ENCODE assay signal across 10 cellular contexts in the genomic region with DNA sequence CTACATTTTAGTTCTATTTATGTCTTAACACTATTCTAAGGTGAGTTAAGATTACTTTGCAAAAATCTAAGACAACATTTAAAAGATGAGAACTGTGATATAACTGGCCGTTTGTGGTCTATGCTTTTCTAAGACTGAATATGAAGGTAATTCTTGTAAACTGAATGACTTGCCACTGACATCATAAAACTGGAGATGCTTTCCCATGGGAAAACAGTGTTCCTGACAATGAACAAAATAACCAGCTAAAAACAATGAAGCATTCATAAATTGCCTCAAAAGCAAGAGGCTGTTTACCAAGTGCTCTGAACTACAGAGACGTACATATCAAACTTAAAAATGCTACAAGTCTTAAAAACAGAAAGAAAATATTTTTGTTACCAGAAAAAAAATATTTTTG. TPM values are rescaled to one million over a fixed set of nuclear protein-coding genes. Genes with fewer than 3 reads are reported as not detected.
DNase-seq lines count a peak whose midpoint lies in the region; ATAC-seq and TF ChIP-seq lines count a peak whose summit lies in the region.
"Had no signal": no experiment of that assay in that cellular context is flagged by ENCODE, and none has a peak within 500 bp of the region (broad histone marks: within the 10 kb centered on the region; RNA-seq: fewer than 3 reads in every experiment).

No MANE protein-coding gene starts in this region.

- no peaks in the 10 kb centered on the region for H3K9me2 ChIP-seq in OCI-LY7 (ENCODE audit: insufficient read depth, low read length)

- intact Hi-C loops in OCI-LY7 (cut with micrococcal nuclease; ENCODE audit: unreplicated experiment) (no loop called here), posterior cingulate gyrus (cut with DNase I) (loop anchor here (5.0 kb wide), 1 partner anchor 51 kb away; no protein-coding TSS in a partner anchor)

- H3K36me3 ChIP-seq in mesenchymal stem cell (ENCODE audit: control insufficient read depth in 1 of 2, insufficient read depth in 2 of 2, low read depth in 1 of 2, low read length in 2 of 2), result peaks cover 4 to 22% of the 10 kb centered on the region in 2 experiments
- H3K36me3 ChIP-seq in OCI-LY7 (ENCODE audit: insufficient read depth, low read length), result no peaks in the 10 kb centered on the region

- no peak overlapping the region for H2BK12ac ChIP-seq in mesenchymal stem cell (ENCODE audit: low read length in 2 of 2)

- no peak overlapping the region for H3K4ac ChIP-seq in mesenchymal stem cell (ENCODE audit: low read depth in 1 of 2, low read length in 2 of 2)

- no peak overlapping the region for H3K18ac ChIP-seq in mesenchymal stem cell (ENCODE audit: low read depth in 1 of 2, low read length in 2 of 2)

- no peak overlapping the region for H2BK120ac ChIP-seq in mesenchymal stem cell (ENCODE audit: low read depth, low read length)

- TF ChIP-seq CTCF in OCI-LY7 (conservative IDR thresholded peaks at IDR 0.05; ENCODE audit: low read length), result no peak

- no peak overlapping the region for H4K91ac ChIP-seq in mesenchymal stem cell (ENCODE audit: low read length)

- H3K79me2 ChIP-seq in OCI-LY7 (ENCODE audit: insufficient read depth, low read depth, low read length), result no peaks in the 10 kb centered on the region

- H3K9ac ChIP-seq in mesenchymal stem cell (ENCODE audit: low read length), result peak overlapping the region; percentile 82

- H4K8ac ChIP-seq in mesenchymal stem cell (ENCODE audit: low read length), result no peak overlapping the region

- H4K20me1 ChIP-seq in OCI-LY7 (ENCODE audit: insufficient read depth, low read length), result no peaks in the 10 kb centered on the region

- no peak overlapping the region for H3K23ac ChIP-seq in mesenchymal stem cell (ENCODE audit: low read length in 2 of 2)

- H3K9me3 ChIP-seq in mesenchymal stem cell (ENCODE audit: control insufficient read depth, low read length), result no peaks in the 10 kb centered on the region
- H3K9me3 ChIP-seq in OCI-LY7 (ENCODE audit: low read length), result no peaks in the 10 kb centered on the region

- H2AK5ac ChIP-seq in mesenchymal stem cell (ENCODE audit: low read length, severe bottlenecking), result no peak overlapping the region

- POLR2A ChIA-PET in OCI-LY7 (lab: Charles Lee), result no interaction called here

- CTCF ChIA-PET in OCI-LY7 (lab: Charles Lee; ENCODE audit: unreplicated experiment), result no interaction called here

- H3K27ac ChIP-seq in mesenchymal stem cell (ENCODE audit: low read length, poor library complexity, severe bottlenecking) (no peak overlapping the region), OCI-LY7 (ENCODE audit: low read depth, low read length, poor library complexity, severe bottlenecking) (no peak overlapping the region)

- no peak overlapping the region for H2BK5ac ChIP-seq in mesenchymal stem cell (ENCODE audit: low read depth, low read length, poor library complexity, severe bottlenecking)

- H2BK15ac ChIP-seq in mesenchymal stem cell (ENCODE audit: low read depth, poor library complexity, severe bottlenecking), result no peak overlapping the region

- peak; percentile 58 for DNase-seq in A172 (ENCODE audit: low spot score)
- DNase-seq in NCI-H1048 (lab: John Stamatoyannopoulos, UW), result peak; percentile 41
- DNase-seq in dermis blood vessel endothelial cell, result peak; percentile 82
- DNase-seq in mesenchymal stem cell, result peak; percentile 68
- DNase-seq in COR-L47 (lab: John Stamatoyannopoulos, UW), result no peak
- DNase-seq in OCI-LY7 (ENCODE audit: low spot score), result no peak
- DNase-seq in posterior cingulate gyrus, result no peak
- DNase-seq: activated gamma-delta T cell, T-helper 17 cell had no signal

- no peak for ATAC-seq in GM21423 (IDR thresholded peaks at IDR 0.05; ENCODE audit: unreplicated experiment)
- ATAC-seq: T-helper 17 cell had no signal

- no peak overlapping the region for H2AFZ ChIP-seq in mesenchymal stem cell (ENCODE audit: low read depth, low read length)
- no peak overlapping the region for H2AFZ ChIP-seq in OCI-LY7 (ENCODE audit: low read length)

- H3K27me3 ChIP-seq in mesenchymal stem cell (ENCODE audit: control insufficient read depth in 1 of 2, insufficient read depth in 1 of 2, low read length in 2 of 2), result no peaks in the 10 kb centered on the region

- H3K4me1 ChIP-seq in mesenchymal stem cell (ENCODE audit: control insufficient read depth, insufficient read depth, low read depth, low read length), result peaks cover 4% of the 10 kb centered on the region
- no peaks in the 10 kb centered on the region for H3K4me1 ChIP-seq in OCI-LY7 (ENCODE audit: insufficient read depth, low read length, poor library complexity, severe bottlenecking)

- H3K4me2 ChIP-seq in mesenchymal stem cell (ENCODE audit: low read length, poor library complexity, severe bottlenecking) (no peak overlapping the region), OCI-LY7 (ENCODE audit: low read length) (no peak overlapping the region)

- H3K79me1 ChIP-seq in mesenchymal stem cell (replicated peaks; ENCODE audit: low read length, poor library complexity, severe bottlenecking), result peaks cover 12% of the 10 kb centered on the region

- BruUV-seq in OCI-LY7 (replicated peaks; lab: Mats Ljungman, UMichigan), result no TSS peak

- H3K4me3 ChIP-seq in mesenchymal stem cell (ENCODE audit: insufficient read depth in 1 of 2, low read depth in 1 of 2, low read length in 2 of 2) (peak overlapping the region in 1 of 2 experiments; percentile 40), OCI-LY7 (ENCODE audit: low read depth, low read length, poor library complexity, severe bottlenecking) (no peak overlapping the region)

- no CpG with 5 or more reads among the region's 2 CpGs for WGBS in mesenchymal stem cell

- H3K14ac ChIP-seq in mesenchymal stem cell (ENCODE audit: low read length in 2 of 2), result no peak overlapping the region

RNA-seq across cellular contexts. Expression of a gene that starts 54.7 kb away (rescaled TPM):
- 337 and 367 TPM in 2 replicates for total RNA-seq in A172 (2014; rRNA removed; shearing (Covaris generic))
- total RNA-seq in dermis blood vessel endothelial cell (1,370 and 1,419 TPM in 2 replicates), OCI-LY7 (2022) (0.55 TPM in 1 of 2 replicates, not detected in the other)
- polyA plus RNA-seq in mesenchymal stem cell (2013, experiment 1 of 2), result 698 TPM
- 694 TPM for polyA plus RNA-seq in mesenchymal stem cell (2013, experiment 2 of 2)
- not detected in 2 replicates for total RNA-seq in OCI-LY7 (2014; rRNA removed; shearing (Covaris generic))

Comparison
In these comparisons a context has a peak if more than half of its experiments do, and no peak if none do; other contexts are left out.
1. DNase-seq: peak in A172 (single experiment), NCI-H1048 (single experiment), dermis blood vessel endothelial cell (single experiment) and mesenchymal stem cell (single experiment); none in COR-L47 (single experiment), OCI-LY7 (single experiment) and posterior cingulate gyrus (0 of 10).
2. RNA of a gene that starts 54.7 kb away (total RNA-seq): 1,370 to 1,419 TPM in dermis blood vessel endothelial cell and 337 to 367 TPM in A172; 0.55 TPM in OCI-LY7; every median in the first group is over 100 times any median in the second.